18 cellular contexts compared by ENCODE assay signal in the genomic region with DNA sequence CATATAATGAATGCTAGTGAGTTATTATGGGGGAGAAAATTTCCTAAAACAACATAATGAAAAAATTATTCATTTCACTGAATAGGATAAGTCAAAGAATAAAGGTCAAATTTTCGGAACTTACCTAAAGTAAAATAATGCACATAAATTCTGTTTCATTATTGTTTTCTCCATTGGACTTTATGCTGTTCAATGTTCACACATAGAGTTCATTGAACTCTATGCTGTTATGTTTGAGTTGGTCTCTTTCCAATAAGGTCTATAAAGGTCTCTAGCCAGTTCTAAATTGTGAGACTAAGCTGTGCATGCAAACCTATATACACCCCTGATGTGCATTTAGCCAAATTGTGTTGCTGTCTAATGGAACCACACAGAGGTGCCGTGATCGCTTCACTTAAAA. TPM values are rescaled to one million over a fixed set of nuclear protein-coding genes. Genes with fewer than 3 reads are reported as not detected.
DNase-seq lines count a peak whose midpoint lies in the region; ATAC-seq, FAIRE-seq and TF ChIP-seq lines count a peak whose summit lies in the region.
"Had no signal": no experiment of that assay in that cellular context is flagged by ENCODE, and none has a peak within 500 bp of the region (broad histone marks: within the 10 kb centered on the region; RNA-seq: fewer than 3 reads in every experiment).

No MANE protein-coding gene starts in this region.

- no peaks in the 10 kb centered on the region for H3K9me3 ChIP-seq in A549

- no peak overlapping the region for H3K56ac ChIP-seq in mesendoderm (ENCODE audit: low read length)

- peak; percentile 23 for FAIRE-seq in A549 (lab: Jason Lieb, UNC)
- FAIRE-seq: GM12878, GM18507 had no signal

- TF ChIP-seq RAD21 in A549 (conservative IDR thresholded peaks at IDR 0.05 in 1 of 2, IDR thresholded peaks at IDR 0.05 in 1 of 2): no peak

- WGBS in A549 (ENCODE audit: missing lambda C conversion rate): 64% methylated on average over 3 of the region's 3 CpGs
- WGBS in mesendoderm (ENCODE audit: extremely low coverage, insufficient coverage, low lambda C conversion rate): no CpG with 5 or more reads among the region's 3 CpGs

- H3K4me2 ChIP-seq in A549: no peak overlapping the region
- no peak overlapping the region for H3K4me2 ChIP-seq in mesendoderm (ENCODE audit: low read length)

- no peak overlapping the region for H3K23ac ChIP-seq in mesendoderm (ENCODE audit: low read length)

- peak overlapping the region; percentile 23 for H2BK15ac ChIP-seq in mesendoderm (replicated peaks; ENCODE audit: low read depth)

- intact Hi-C loops in left colon (cut with DNase I, micrococcal nuclease): no loop called here

- H3K18ac ChIP-seq in mesendoderm (ENCODE audit: low read length): peak overlapping the region; percentile 87

- TF ChIP-seq CTCF in A549 (IDR thresholded peaks at IDR 0.05): no peak

- no peaks in the 10 kb centered on the region for H3K36me3 ChIP-seq in mesendoderm (ENCODE audit: control insufficient read depth, insufficient read depth, low read length)

- H3K27me3 ChIP-seq in mesendoderm (ENCODE audit: insufficient read depth, low read length, poor library complexity): no peaks in the 10 kb centered on the region

- no peak for TF ChIP-seq EP300 in A549 (IDR thresholded peaks at IDR 0.05)

- H4K5ac ChIP-seq in mesendoderm (ENCODE audit: low read length): no peak overlapping the region

- TF ChIP-seq POLR2A in A549 (IDR thresholded peaks at IDR 0.05; ENCODE audit: low read length): no peak

- peak overlapping the region; percentile 94 for H2BK120ac ChIP-seq in mesendoderm (ENCODE audit: low read depth, low read length)

- CTCF ChIA-PET in A549 (lab: Yijun Ruan, JAX): interaction anchor here (0.6 kb wide), 1 partner anchor 1207 kb away, joined by 3 read pairs; no protein-coding TSS in a partner anchor

- DNase-seq in A549 (ENCODE audit: low read depth in 1 of 2, low spot score in 1 of 2) (no peak), NCI-H69 (lab: John Stamatoyannopoulos, UW) (peak; percentile 29), left colon (no peak), mesendoderm (no peak), nucleus accumbens (lab: John Stamatoyannopoulos, UW) (no peak)
- no peak for DNase-seq in stimulated activated CD8-positive, alpha-beta memory T cell treated with anti-CD3 and anti-CD28 coated beads, Interleukin-4, amount 100 ng/mL, for 48 hours
- DNase-seq: 8988T; ACHN; C1 segment of cervical spinal cord; Calu3; CD4-positive, alpha-beta T cell; DMS 273 treated with DMSO at 0.1 percent for 48 hours; DMS79; HCEC 1CT; HFFc6 had no signal

- H3K4ac ChIP-seq in mesendoderm (ENCODE audit: low read depth, low read length): no peak overlapping the region

- H2AK5ac ChIP-seq in mesendoderm (ENCODE audit: low read length): no peak overlapping the region

- POLR2A ChIA-PET in A549 (lab: Yijun Ruan, JAX): no interaction called here

- H3K27ac ChIP-seq in A549 (no peak overlapping the region), mesendoderm (ENCODE audit: low read depth, low read length) (no peak overlapping the region)

- H3K4me3 ChIP-seq in A549: no peak overlapping the region
- no peak overlapping the region for H3K4me3 ChIP-seq in mesendoderm (ENCODE audit: low read length)
- H3K4me3 ChIP-seq: GM12878 had no signal

- ATAC-seq in A549: no peak
- ATAC-seq in left colon: peak; percentile 96
- ATAC-seq in HG02798 (IDR thresholded peaks at IDR 0.05; ENCODE audit: poor library complexity, unreplicated experiment): no peak
- ATAC-seq: GM12878 had no signal

- H4K8ac ChIP-seq in mesendoderm (ENCODE audit: low read depth, low read length): no peak overlapping the region

- H2BK5ac ChIP-seq in mesendoderm (ENCODE audit: low read length): no peak overlapping the region

- no peak overlapping the region for H3K9ac ChIP-seq in mesendoderm (ENCODE audit: low read length)

- no peaks in the 10 kb centered on the region for H3K79me1 ChIP-seq in mesendoderm (ENCODE audit: low read length)

- no peaks in the 10 kb centered on the region for H3K79me2 ChIP-seq in mesendoderm (ENCODE audit: control insufficient read depth, insufficient read depth, low read length)

- no peaks in the 10 kb centered on the region for H3K4me1 ChIP-seq in A549
- H3K4me1 ChIP-seq in mesendoderm (ENCODE audit: control insufficient read depth, low read depth, low read length): peaks cover 11% of the 10 kb centered on the region

TF ChIP-seq in A549, 52 proteins besides CTCF, POLR2A, EP300 and RAD21:
- no peak for TF ChIP-seq TFCP2L1 (CRISPR knock-in tag; IDR thresholded peaks at IDR 0.05)
- no peak for TF ChIP-seq RFX5 (IDR thresholded peaks at IDR 0.05)
- TF ChIP-seq RARB (CRISPR knock-in tag; IDR thresholded peaks at IDR 0.05): no peak
- no peak for TF ChIP-seq NR3C1 (IDR thresholded peaks at IDR 0.05)
- TF ChIP-seq CHD4 (IDR thresholded peaks at IDR 0.05; ENCODE audit: borderline replicate concordance): no peak
- TF ChIP-seq MAFK (IDR thresholded peaks at IDR 0.05; ENCODE audit: partially characterized antibody): no peak
- no peak for TF ChIP-seq MYC (IDR thresholded peaks at IDR 0.05; ENCODE audit: borderline replicate concordance, low read length)
- TF ChIP-seq, protein P1, sequence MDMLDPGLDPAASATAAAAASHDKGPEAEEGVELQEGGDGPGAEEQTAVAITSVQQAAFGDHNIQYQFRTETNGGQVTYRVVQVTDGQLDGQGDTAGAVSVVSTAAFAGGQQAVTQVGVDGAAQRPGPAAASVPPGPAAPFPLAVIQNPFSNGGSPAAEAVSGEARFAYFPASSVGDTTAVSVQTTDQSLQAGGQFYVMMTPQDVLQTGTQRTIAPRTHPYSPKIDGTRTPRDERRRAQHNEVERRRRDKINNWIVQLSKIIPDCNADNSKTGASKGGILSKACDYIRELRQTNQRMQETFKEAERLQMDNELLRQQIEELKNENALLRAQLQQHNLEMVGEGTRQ (IDR thresholded peaks at IDR 0.05): no peak

RNA-seq across cellular contexts. Expression of gene STT3B, which starts 28.5 kb away (rescaled TPM):
- polyA plus RNA-seq in A549 (2011; rRNA removed) (161 and 171 TPM in 2 replicates), A549 (2017; fragmentation: RNase III; extraction: RNeasy Plus Mini Kit Qiagen cat#74134 plus additional on column Dnase treatment) (88.9 to 92.9 TPM (median 92.1 TPM) in 3 replicates)
- 25.0 and 32.4 TPM in 2 replicates for polyA plus RNA-seq in A549 (2012; cell fraction: cytosol; rRNA removed)
- polyA plus RNA-seq in A549 (2012; cell fraction: nucleus; rRNA removed): 30.8 and 36.9 TPM in 2 replicates
- polyA minus RNA-seq in A549 (2011; rRNA and poly(A)+ RNA removed): 78.6 and 86.5 TPM in 2 replicates
- total RNA-seq in left colon: 100 to 1,000 TPM; 104 to 113 TPM
- polyA plus RNA-seq in mesendoderm (2013, experiment 1 of 2): 161 TPM
- 153 TPM for polyA plus RNA-seq in mesendoderm (2013, experiment 2 of 2)
